20 cellular contexts compared by ENCODE assay signal in genomic region chr14:85852900-85853299, GRCh38.
"Had no signal": no experiment of that assay in that cellular context is flagged by ENCODE, and none has a peak within 500 bp of the region (broad histone marks: within the 10 kb centered on the region; RNA-seq: fewer than 3 reads in every experiment).

No MANE protein-coding gene starts in this region.

- H3K4me2 ChIP-seq: neural progenitor cell had no signal

- H3K4me3 ChIP-seq: esophagus muscularis mucosa, gastroesophageal sphincter, neural progenitor cell, ovary, right atrium auricular region, suprapubic skin, thyroid gland had no signal

- H3K4me3 Mint-ChIP-seq: natural killer cell treated with Interleukin-12 subunit alpha and Interleukin-12 subunit beta and Interleukin-15 and Interleukin-18, amount 100 ng/mL, for 72 hours; neural progenitor cell; type B pancreatic cell had no signal

- H3K4me1 ChIP-seq: esophagus muscularis mucosa, gastroesophageal sphincter, right atrium auricular region, suprapubic skin, thyroid gland had no signal

- H3K4me1 Mint-ChIP-seq: neural progenitor cell had no signal

- H3K27me3 ChIP-seq: esophagus muscularis mucosa, gastroesophageal sphincter, neural progenitor cell, ovary, right atrium auricular region, suprapubic skin, thyroid gland had no signal

- H3K27me3 Mint-ChIP-seq: natural killer cell treated with Interleukin-12 subunit alpha and Interleukin-12 subunit beta and Interleukin-15 and Interleukin-18, amount 100 ng/mL, for 72 hours; type B pancreatic cell had no signal

- H3K9ac ChIP-seq: neural progenitor cell had no signal

- FAIRE-seq: small intestine, urothelium cell line had no signal

- ATAC-seq: gastroesophageal sphincter; left lobe of liver; natural killer cell treated with Interleukin-12 subunit alpha and Interleukin-12 subunit beta and Interleukin-15 and Interleukin-18, amount 100 ng/mL, for 72 hours had no signal

- H2AFZ ChIP-seq: neural progenitor cell had no signal

- H3K9me3 Mint-ChIP-seq: neural progenitor cell, type B pancreatic cell had no signal

- H3K9me3 ChIP-seq: esophagus muscularis mucosa, gastroesophageal sphincter, ovary, right atrium auricular region, suprapubic skin, thyroid gland had no signal

- DNase-seq: effector memory CD4-positive, alpha-beta T cell; glutamatergic neuron; islet precursor cell; mammary epithelial cell; midbrain; nucleus accumbens; ovary; small intestine; stimulated activated CD4-positive, alpha-beta T cell treated with anti-CD3 and anti-CD28 coated beads, Interleukin-12 subunit alpha, Interleukin-12 subunit beta, amount 100 ng/mL, for 4 hours; stimulated activated naive CD4-positive, alpha-beta T cell; thyroid gland had no signal

- H3K36me3 Mint-ChIP-seq: natural killer cell treated with Interleukin-12 subunit alpha and Interleukin-12 subunit beta and Interleukin-15 and Interleukin-18, amount 100 ng/mL, for 72 hours; neural progenitor cell; type B pancreatic cell had no signal

- H3K36me3 ChIP-seq: esophagus muscularis mucosa, gastroesophageal sphincter, neural progenitor cell, ovary, right atrium auricular region, suprapubic skin, thyroid gland had no signal

- H3K27ac Mint-ChIP-seq: natural killer cell treated with Interleukin-12 subunit alpha and Interleukin-12 subunit beta and Interleukin-15 and Interleukin-18, amount 100 ng/mL, for 72 hours; neural progenitor cell; type B pancreatic cell had no signal

- H3K27ac ChIP-seq: esophagus muscularis mucosa, gastroesophageal sphincter, neural progenitor cell, ovary, right atrium auricular region, thyroid gland had no signal
